In the genomic region with DNA sequence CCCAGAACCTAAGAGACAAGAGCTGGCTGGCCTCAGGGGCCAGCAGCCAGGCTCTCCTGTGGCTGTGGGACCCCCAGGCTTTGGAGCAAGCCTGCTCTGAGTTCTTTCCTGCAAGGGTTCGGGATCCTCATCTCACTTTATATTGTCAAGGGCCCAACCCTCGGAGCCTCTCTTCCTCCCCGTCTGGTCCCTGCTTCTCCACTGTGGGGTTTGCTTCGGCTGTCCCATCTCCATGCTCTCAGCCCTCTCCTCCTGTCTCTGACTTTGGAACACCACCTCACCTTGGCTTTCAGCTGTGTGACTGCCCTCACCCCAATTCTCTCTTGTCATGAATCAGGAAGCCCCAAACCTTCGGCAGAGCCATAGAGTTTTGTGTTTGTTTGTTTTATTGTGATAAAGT, we compare ENCODE assay signal across 24 cellular contexts. TPM values are rescaled to one million over a fixed set of nuclear protein-coding genes. Genes with fewer than 3 reads are reported as not detected.
A peak's percentile ranks its signal among the peaks of the same experiment; 100 is the strongest.
DNase-seq lines count a peak whose midpoint lies in the region; ATAC-seq and TF ChIP-seq lines count a peak whose summit lies in the region.
"Had no signal": no experiment of that assay in that cellular context is flagged by ENCODE, and none has a peak within 500 bp of the region (broad histone marks: within the 10 kb centered on the region; RNA-seq: fewer than 3 reads in every experiment).

No MANE protein-coding gene starts in this region.

- intact Hi-C loops in left ventricle myocardium inferior (cut with micrococcal nuclease) (no loop called here), left ventricle myocardium superior (cut with micrococcal nuclease) (no loop called here), right cardiac atrium (cut with DNase I) (no loop called here), sigmoid colon (cut with DNase I) (no loop called here)

- TF ChIP-seq POLR2A in sigmoid colon (IDR thresholded peaks at IDR 0.05) (no peak), tibial nerve (IDR thresholded peaks at IDR 0.05) (no peak)

- 89% methylated on average over 5 of the region's 5 CpGs for WGBS in right cardiac atrium
- WGBS in sigmoid colon, 2 donors = 71 to 85% methylated on average over 5 of the region's 5 CpGs
- 84% methylated on average over 5 of the region's 5 CpGs for WGBS in tibial nerve, 2 donors

- H3K4me3 ChIP-seq in left ventricle myocardium inferior = no peak overlapping the region
- H3K4me3 ChIP-seq in right cardiac atrium (ENCODE audit: low read length) = no peak overlapping the region
- no peak overlapping the region for H3K4me3 ChIP-seq in sigmoid colon
- H3K4me3 ChIP-seq in tibial nerve = no peak overlapping the region
- H3K4me3 ChIP-seq: BLaER1 treated with 17β-estradiol and CSF1 and Interleukin-3, amounts not matched to agents 10 nM and 100 nM; GM23248; MG63 had no signal

- H3K27ac ChIP-seq in left ventricle myocardium inferior (replicated peaks) (peak overlapping the region; percentile 92), right cardiac atrium (ENCODE audit: low read length) (peak overlapping the region; percentile 82), sigmoid colon (no peak overlapping the region), tibial nerve (peak overlapping the region in 3 of 4 donors; percentile 31 to 78 (median 77))
- H3K27ac ChIP-seq: GM23248 had no signal

- peaks cover 99% of the 10 kb centered on the region for H3K4me1 ChIP-seq in left ventricle myocardium inferior
- peaks cover 19% of the 10 kb centered on the region for H3K4me1 ChIP-seq in right cardiac atrium (ENCODE audit: control insufficient read depth, insufficient read depth, low read length)
- H3K4me1 ChIP-seq in sigmoid colon = peaks cover 0 to 45% (median 30%) of the 10 kb centered on the region in 4 donors
- H3K4me1 ChIP-seq in tibial nerve = peaks cover 0 to 76% (median 28%) of the 10 kb centered on the region in 4 donors

- no peak for ATAC-seq in left ventricle myocardium superior
- no peak for ATAC-seq in right cardiac atrium
- ATAC-seq in GM18909 (IDR thresholded peaks at IDR 0.05; ENCODE audit: poor library complexity, unreplicated experiment) = no peak
- ATAC-seq: CD8-positive, alpha-beta T cell; HCT116; PC-3 had no signal

- TF ChIP-seq CTCF in left ventricle myocardium inferior (IDR thresholded peaks at IDR 0.05; ENCODE audit: borderline replicate concordance) (no peak), sigmoid colon (IDR thresholded peaks at IDR 0.05) (no peak), tibial nerve (IDR thresholded peaks at IDR 0.05) (no peak)

- TF ChIP-seq EP300 in sigmoid colon (IDR thresholded peaks at IDR 0.05) (no peak), tibial nerve (IDR thresholded peaks at IDR 0.05) (no peak)

- H3K27me3 ChIP-seq in left ventricle myocardium inferior (ENCODE audit: low read depth) = no peaks in the 10 kb centered on the region
- H3K27me3 ChIP-seq in right cardiac atrium (ENCODE audit: control insufficient read depth, insufficient read depth) = no peaks in the 10 kb centered on the region
- no peaks in the 10 kb centered on the region for H3K27me3 ChIP-seq in sigmoid colon
- no peaks in the 10 kb centered on the region for H3K27me3 ChIP-seq in tibial nerve
- H3K27me3 ChIP-seq: BLaER1 treated with 17β-estradiol and CSF1 and Interleukin-3, amounts not matched to agents 10 nM and 100 nM; MG63 had no signal

- peaks cover 33% of the 10 kb centered on the region for H3K36me3 ChIP-seq in left ventricle myocardium inferior
- H3K36me3 ChIP-seq in sigmoid colon = peaks cover 0 to 21% (median 1%) of the 10 kb centered on the region in 4 donors
- peaks cover 0 to 35% (median 0%) of the 10 kb centered on the region in 3 donors for H3K36me3 ChIP-seq in tibial nerve
- H3K36me3 ChIP-seq: MG63 had no signal

- no peak for DNase-seq in left ventricle myocardium inferior
- no peak for DNase-seq in left ventricle myocardium superior
- DNase-seq in right cardiac atrium = no peak
- peak; percentile 53 for DNase-seq in sigmoid colon
- DNase-seq in tibial nerve (ENCODE audit: low spot score in 2 of 2) = no peak
- DNase-seq in stimulated activated CD4-positive, alpha-beta T cell treated with anti-CD3 and anti-CD28 coated beads, Interleukin-4, amount 100 ng/mL, for 4 hours = no peak
- DNase-seq in HK-2 (ENCODE audit: unreplicated experiment) = no peak
- DNase-seq: Calu3; CD8-positive, alpha-beta T cell; GF-D8; GM23248; Kasumi-1; MG63; NCI-H1048; NCI-H1436; NCI-H2029; NCI-H345; NCI-H524 treated with DMSO at 0.1 percent for 48 hours; PC-3; RPMI8226 had no signal

- H3K9me3 ChIP-seq in left ventricle myocardium inferior (replicated peaks) (no peaks in the 10 kb centered on the region), right cardiac atrium (ENCODE audit: control insufficient read depth, low read length) (no peaks in the 10 kb centered on the region), sigmoid colon (no peaks in the 10 kb centered on the region), tibial nerve (no peaks in the 10 kb centered on the region)
- H3K9me3 ChIP-seq: MG63 had no signal

RNA-seq across cellular contexts. Expression of gene MRAS, which starts 30.0 kb away (rescaled TPM):
- 349 TPM for total RNA-seq in left ventricle myocardium inferior
- total RNA-seq in left ventricle myocardium superior = 405 TPM
- 100 to 1,000 TPM; 244 to 374 (median 303) TPM for total RNA-seq in right cardiac atrium
- 184 TPM for polyA plus RNA-seq in right cardiac atrium
- 10 to 100 TPM; 24.4 to 36.8 (median 30.0) TPM for total RNA-seq in sigmoid colon
- 10 to 100 TPM in 1 of 3 donors, 1 to 10 TPM in 2; 3.5 to 14.8 (median 7.2) TPM for polyA plus RNA-seq in sigmoid colon
- total RNA-seq in tibial nerve = 100 to 1,000 TPM; 107 to 289 (median 171) TPM
- total RNA-seq: CD8-positive, alpha-beta T cell had no signal
- polyA plus RNA-seq: IgD-negative memory B cell had no signal

RNA-seq across cellular contexts. Expression of gene NME9, which starts 48.7 kb away (rescaled TPM):
- total RNA-seq in left ventricle myocardium inferior (not detected), left ventricle myocardium superior (0.59 TPM), right cardiac atrium (under 1 TPM in 2 of 4 donors, not detected in 2; 0.17 to 0.35 TPM), sigmoid colon (not detected), tibial nerve (not detected)
- polyA plus RNA-seq in right cardiac atrium (0.09 TPM), sigmoid colon (under 1 TPM in 1 of 3 donors, not detected in 2; 0.23 TPM)
- total RNA-seq: Calu3, GM23248 had no signal

RNA-seq across cellular contexts. Expression of gene ESYT3, which starts 56.1 kb away (rescaled TPM):
- total RNA-seq in left ventricle myocardium inferior (1.0 TPM), left ventricle myocardium superior (1.2 TPM), right cardiac atrium (1 to 10 TPM; 1.2 to 2.4 (median 1.6) TPM), sigmoid colon (10 to 100 TPM; 15.1 to 19.4 (median 17.2) TPM), tibial nerve (1 to 10 TPM; 6.9 to 9.4 (median 7.6) TPM)
- polyA plus RNA-seq in right cardiac atrium (0.66 TPM), sigmoid colon (under 1 TPM; 0.23 to 0.63 (median 0.60) TPM)
- total RNA-seq: CD8-positive, alpha-beta T cell had no signal

Comparison
In these comparisons a context has a peak if more than half of its experiments do, and no peak if none do; other contexts are left out.
1. H3K27ac ChIP-seq: peak in left ventricle myocardium inferior (single experiment), right cardiac atrium (single experiment) and tibial nerve (3 of 4); none in sigmoid colon (0 of 4).